In genomic region chr9:72843525-72844439, GRCh38 we compare ENCODE assay signal across 1 cellular context.
TF ChIP-seq lines count a peak whose summit lies in the region.

No MANE protein-coding gene starts in this region.

TF ChIP-seq in GM23338, 12 proteins besides CTCF, POLR2A, EP300 and RAD21 (continued from another document):
- TF ChIP-seq, protein P1, sequence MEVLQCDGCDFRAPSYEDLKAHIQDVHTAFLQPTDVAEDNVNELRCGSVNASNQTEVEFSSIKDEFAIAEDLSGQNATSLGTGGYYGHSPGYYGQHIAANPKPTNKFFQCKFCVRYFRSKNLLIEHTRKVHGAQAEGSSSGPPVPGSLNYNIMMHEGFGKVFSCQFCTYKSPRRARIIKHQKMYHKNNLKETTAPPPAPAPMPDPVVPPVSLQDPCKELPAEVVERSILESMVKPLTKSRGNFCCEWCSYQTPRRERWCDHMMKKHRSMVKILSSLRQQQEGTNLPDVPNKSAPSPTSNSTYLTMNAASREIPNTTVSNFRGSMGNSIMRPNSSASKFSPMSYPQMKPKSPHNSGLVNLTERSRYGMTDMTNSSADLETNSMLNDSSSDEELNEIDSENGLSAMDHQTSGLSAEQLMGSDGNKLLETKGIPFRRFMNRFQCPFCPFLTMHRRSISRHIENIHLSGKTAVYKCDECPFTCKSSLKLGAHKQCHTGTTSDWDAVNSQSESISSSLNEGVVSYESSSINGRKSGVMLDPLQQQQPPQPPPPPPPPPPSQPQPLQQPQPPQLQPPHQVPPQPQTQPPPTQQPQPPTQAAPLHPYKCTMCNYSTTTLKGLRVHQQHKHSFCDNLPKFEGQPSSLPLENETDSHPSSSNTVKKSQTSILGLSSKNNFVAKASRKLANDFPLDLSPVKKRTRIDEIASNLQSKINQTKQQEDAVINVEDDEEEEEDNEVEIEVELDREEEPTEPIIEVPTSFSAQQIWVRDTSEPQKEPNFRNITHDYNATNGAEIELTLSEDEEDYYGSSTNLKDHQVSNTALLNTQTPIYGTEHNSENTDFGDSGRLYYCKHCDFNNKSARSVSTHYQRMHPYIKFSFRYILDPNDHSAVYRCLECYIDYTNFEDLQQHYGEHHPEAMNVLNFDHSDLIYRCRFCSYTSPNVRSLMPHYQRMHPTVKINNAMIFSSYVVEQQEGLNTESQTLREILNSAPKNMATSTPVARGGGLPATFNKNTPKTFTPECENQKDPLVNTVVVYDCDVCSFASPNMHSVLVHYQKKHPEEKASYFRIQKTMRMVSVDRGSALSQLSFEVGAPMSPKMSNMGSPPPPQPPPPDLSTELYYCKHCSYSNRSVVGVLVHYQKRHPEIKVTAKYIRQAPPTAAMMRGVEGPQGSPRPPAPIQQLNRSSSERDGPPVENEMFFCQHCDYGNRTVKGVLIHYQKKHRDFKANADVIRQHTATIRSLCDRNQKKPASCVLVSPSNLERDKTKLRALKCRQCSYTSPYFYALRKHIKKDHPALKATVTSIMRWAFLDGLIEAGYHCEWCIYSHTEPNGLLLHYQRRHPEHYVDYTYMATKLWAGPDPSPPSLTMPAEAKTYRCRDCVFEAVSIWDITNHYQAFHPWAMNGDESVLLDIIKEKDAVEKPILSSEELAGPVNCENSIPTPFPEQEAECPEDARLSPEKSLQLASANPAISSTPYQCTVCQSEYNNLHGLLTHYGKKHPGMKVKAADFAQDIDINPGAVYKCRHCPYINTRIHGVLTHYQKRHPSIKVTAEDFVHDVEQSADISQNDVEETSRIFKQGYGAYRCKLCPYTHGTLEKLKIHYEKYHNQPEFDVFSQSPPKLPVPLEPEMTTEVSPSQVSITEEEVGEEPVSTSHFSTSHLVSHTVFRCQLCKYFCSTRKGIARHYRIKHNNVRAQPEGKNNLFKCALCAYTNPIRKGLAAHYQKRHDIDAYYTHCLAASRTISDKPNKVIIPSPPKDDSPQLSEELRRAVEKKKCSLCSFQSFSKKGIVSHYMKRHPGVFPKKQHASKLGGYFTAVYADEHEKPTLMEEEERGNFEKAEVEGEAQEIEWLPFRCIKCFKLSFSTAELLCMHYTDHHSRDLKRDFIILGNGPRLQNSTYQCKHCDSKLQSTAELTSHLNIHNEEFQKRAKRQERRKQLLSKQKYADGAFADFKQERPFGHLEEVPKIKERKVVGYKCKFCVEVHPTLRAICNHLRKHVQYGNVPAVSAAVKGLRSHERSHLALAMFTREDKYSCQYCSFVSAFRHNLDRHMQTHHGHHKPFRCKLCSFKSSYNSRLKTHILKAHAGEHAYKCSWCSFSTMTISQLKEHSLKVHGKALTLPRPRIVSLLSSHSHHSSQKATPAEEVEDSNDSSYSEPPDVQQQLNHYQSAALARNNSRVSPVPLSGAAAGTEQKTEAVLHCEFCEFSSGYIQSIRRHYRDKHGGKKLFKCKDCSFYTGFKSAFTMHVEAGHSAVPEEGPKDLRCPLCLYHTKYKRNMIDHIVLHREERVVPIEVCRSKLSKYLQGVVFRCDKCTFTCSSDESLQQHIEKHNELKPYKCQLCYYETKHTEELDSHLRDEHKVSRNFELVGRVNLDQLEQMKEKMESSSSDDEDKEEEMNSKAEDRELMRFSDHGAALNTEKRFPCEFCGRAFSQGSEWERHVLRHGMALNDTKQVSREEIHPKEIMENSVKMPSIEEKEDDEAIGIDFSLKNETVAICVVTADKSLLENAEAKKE (CRISPR knock-in tag; IDR thresholded peaks at IDR 0.05) = no peak
